Comparison of ENCODE assay signal across 8 cellular contexts in the genomic region with DNA sequence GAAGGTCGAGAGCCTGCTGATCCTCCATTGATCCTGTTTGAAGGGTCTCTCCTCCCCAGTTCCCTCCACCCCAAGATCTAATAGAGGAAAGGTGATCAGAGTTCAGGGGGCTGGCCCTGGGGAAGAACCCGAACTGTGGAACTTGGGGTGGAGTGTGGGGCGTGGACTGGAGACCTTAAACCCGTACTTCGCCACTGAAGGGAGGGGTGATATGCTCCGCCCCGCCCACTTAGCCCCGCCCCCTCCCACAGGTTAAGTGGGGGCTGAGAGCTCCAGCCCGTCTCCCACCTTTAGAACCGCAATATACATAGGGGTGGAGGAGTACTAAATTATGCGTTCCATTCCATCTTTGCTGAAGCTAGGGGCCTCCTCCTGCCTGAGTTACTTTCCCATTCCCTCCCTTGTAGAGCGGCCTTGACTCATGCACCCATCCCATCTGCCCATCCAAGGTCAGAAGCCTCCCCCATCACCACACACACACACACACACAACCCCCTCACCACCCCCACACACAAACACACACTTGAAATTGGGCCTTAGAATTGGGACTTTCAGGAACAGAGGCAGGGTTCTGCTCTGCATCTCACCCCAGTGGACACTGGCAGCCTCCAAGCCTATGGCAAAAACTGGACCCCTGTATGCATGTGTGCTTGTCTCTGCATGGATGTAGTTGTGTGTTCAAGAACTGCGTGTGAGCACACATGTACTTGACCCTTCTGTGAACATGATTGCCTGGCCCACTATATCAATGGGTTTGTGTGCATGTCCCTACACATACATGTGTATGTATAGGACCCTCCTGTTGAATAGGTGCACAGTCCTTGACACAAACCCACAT. TPM values are rescaled to one million over a fixed set of nuclear protein-coding genes. Genes with fewer than 3 reads are reported as not detected.
A peak's percentile ranks its signal among the peaks of the same experiment; 100 is the strongest.
DNase-seq lines count a peak whose midpoint lies in the region; ATAC-seq and TF ChIP-seq lines count a peak whose summit lies in the region.

No MANE protein-coding gene starts in this region.

- no peaks in the 10 kb centered on the region for H3K9me3 Mint-ChIP-seq in brain

- peaks cover 8% of the 10 kb centered on the region for H3K27me3 Mint-ChIP-seq in brain

- peak overlapping the region; percentile 78 to 85 (median 82) for H3K4me3 Mint-ChIP-seq in brain

- no peak for TF ChIP-seq CTCF in brain (conservative IDR thresholded peaks at IDR 0.05)

- ATAC-seq in stimulated activated naive CD8-positive, alpha-beta T cell treated with anti-CD3 and anti-CD28 coated beads, Interleukin-15, Interleukin-2, amounts not matched to agents 100 U/mL and 50 U/mL, for 24 hours = no peak
- ATAC-seq in GM18520 (IDR thresholded peaks at IDR 0.05; ENCODE audit: unreplicated experiment) (no peak), HG03045 (IDR thresholded peaks at IDR 0.05; ENCODE audit: unreplicated experiment) (no peak)

- H3K27ac Mint-ChIP-seq in brain = peak overlapping the region; percentile 4 to 73 (median 72)

- H3K36me3 Mint-ChIP-seq in brain = peaks cover 4% of the 10 kb centered on the region

- DNase-seq in AG20443 (ENCODE audit: low spot score) = peak; percentile 33
- DNase-seq in NAMALWA (ENCODE audit: low spot score) = peak; percentile 37
- DNase-seq in left kidney (ENCODE audit: low read depth, low spot score) = peak; percentile 37
- peak; percentile 37 for DNase-seq in stimulated activated naive CD8-positive, alpha-beta T cell treated with anti-CD3 and anti-CD28 coated beads, Interleukin-15, Interleukin-2, amounts not matched to agents 100 U/mL and 50 U/mL, for 24 hours
- no peak for DNase-seq in CD1c-positive myeloid dendritic cell (ENCODE audit: extremely low spot score)

- H3K4me1 Mint-ChIP-seq in brain = peaks cover 28% of the 10 kb centered on the region

RNA-seq across cellular contexts. Expression of gene SEMA4G, which starts 1.0 kb away (rescaled TPM):
- polyA plus RNA-seq in brain (ENCODE audit: insufficient read depth, low read depth, low replicate concordance) = 8.4 TPM

RNA-seq across cellular contexts. Expression of gene MRPL43, which starts 17.0 kb away (rescaled TPM):
- polyA plus RNA-seq in brain (ENCODE audit: insufficient read depth, low read depth, low replicate concordance) = 126 TPM

RNA-seq across cellular contexts. Expression of gene TWNK, which starts 17.0 kb away (rescaled TPM):
- polyA plus RNA-seq in brain (ENCODE audit: insufficient read depth, low read depth, low replicate concordance) = 9.2 TPM

RNA-seq across cellular contexts. Expression of gene LZTS2, which starts 29.3 kb away (rescaled TPM):
- polyA plus RNA-seq in brain (ENCODE audit: insufficient read depth, low read depth, low replicate concordance) = 54.6 TPM

RNA-seq across cellular contexts. Expression of gene SLF2, which starts 57.5 kb away (rescaled TPM):
- 6.9 TPM for polyA plus RNA-seq in brain (ENCODE audit: insufficient read depth, low read depth, low replicate concordance)
